16 cellular contexts compared by ENCODE assay signal in genomic region chr18:55235094-55235461, GRCh38.
DNase-seq lines count a peak whose midpoint lies in the region; ATAC-seq and TF ChIP-seq lines count a peak whose summit lies in the region.
"Had no signal": no experiment of that assay in that cellular context is flagged by ENCODE, and none has a peak within 500 bp of the region (broad histone marks: within the 10 kb centered on the region; RNA-seq: fewer than 3 reads in every experiment).

No MANE protein-coding gene starts in this region.

- H3K36me3 Mint-ChIP-seq in activated CD4-positive, alpha-beta memory T cell treated with anti-CD3 and anti-CD28 coated beads, Interleukin-2, amount 10 ng/mL, durations not matched to agents 7 days and 5 days (ENCODE audit: low read depth): no peaks in the 10 kb centered on the region
- H3K36me3 Mint-ChIP-seq: activated CD4-positive, alpha-beta memory T cell treated with anti-CD3 and anti-CD28 coated beads for 36 hours; activated naive CD4-positive, alpha-beta T cell treated with anti-CD3 and anti-CD28 coated beads, Interleukin-2, amount 10 ng/mL, durations not matched to agents 7 days and 5 days had no signal

- H3K4me3 Mint-ChIP-seq in activated CD4-positive, alpha-beta memory T cell treated with anti-CD3 and anti-CD28 coated beads, Interleukin-2, amount 10 ng/mL, durations not matched to agents 7 days and 5 days: no peak overlapping the region
- H3K4me3 Mint-ChIP-seq: activated CD4-positive, alpha-beta memory T cell treated with anti-CD3 and anti-CD28 coated beads for 36 hours; activated naive CD4-positive, alpha-beta T cell treated with anti-CD3 and anti-CD28 coated beads, Interleukin-2, amount 10 ng/mL, durations not matched to agents 7 days and 5 days; activated T-cell treated with anti-CD3 and anti-CD28 coated beads, Interleukin-2, amount 50 U/mL, for 24 hours had no signal

- H3K27me3 ChIP-seq in heart left ventricle (no peaks in the 10 kb centered on the region), thoracic aorta (replicated peaks; ENCODE audit: insufficient read depth) (no peaks in the 10 kb centered on the region)
- H3K27me3 ChIP-seq: ascending aorta, colonic mucosa, ovary had no signal

- no peak for TF ChIP-seq CTCF in heart left ventricle (IDR thresholded peaks at IDR 0.05)
- TF ChIP-seq CTCF in thoracic aorta (IDR thresholded peaks at IDR 0.05): no peak

- DNase-seq in heart left ventricle (no peak), Right ventricle myocardium inferior (ENCODE audit: missing footprints) (no peak), SK-N-MC (ENCODE audit: low read depth, low spot score) (no peak), left lobe of liver (ENCODE audit: low spot score) (no peak), thoracic aorta (ENCODE audit: low spot score) (no peak)
- no peak for DNase-seq in activated CD4-positive, alpha-beta memory T cell treated with anti-CD3 and anti-CD28 coated beads, Interleukin-2, amount 10 ng/mL, durations not matched to agents 7 days and 5 days

- no peak for TF ChIP-seq POLR2A in heart left ventricle (IDR thresholded peaks at IDR 0.05)

- H3K27ac Mint-ChIP-seq in activated CD4-positive, alpha-beta memory T cell treated with anti-CD3 and anti-CD28 coated beads, Interleukin-2, amount 10 ng/mL, durations not matched to agents 7 days and 5 days: no peak overlapping the region
- H3K27ac Mint-ChIP-seq: activated CD4-positive, alpha-beta memory T cell treated with anti-CD3 and anti-CD28 coated beads for 36 hours; activated naive CD4-positive, alpha-beta T cell treated with anti-CD3 and anti-CD28 coated beads, Interleukin-2, amount 10 ng/mL, durations not matched to agents 7 days and 5 days; activated T-cell treated with anti-CD3 and anti-CD28 coated beads, Interleukin-2, amount 50 U/mL, for 24 hours had no signal

- H3K4me3 ChIP-seq in heart left ventricle (no peak overlapping the region), SK-N-MC (peak overlapping the region; percentile 53), thoracic aorta (peak overlapping the region; percentile 48)
- H3K4me3 ChIP-seq: colonic mucosa, lower lobe of right lung, ovary had no signal

- H3K9me3 Mint-ChIP-seq in activated CD4-positive, alpha-beta memory T cell treated with anti-CD3 and anti-CD28 coated beads, Interleukin-2, amount 10 ng/mL, durations not matched to agents 7 days and 5 days: no peaks in the 10 kb centered on the region
- H3K9me3 Mint-ChIP-seq: activated CD4-positive, alpha-beta memory T cell treated with anti-CD3 and anti-CD28 coated beads for 36 hours; activated naive CD4-positive, alpha-beta T cell treated with anti-CD3 and anti-CD28 coated beads, Interleukin-2, amount 10 ng/mL, durations not matched to agents 7 days and 5 days; activated T-cell treated with anti-CD3 and anti-CD28 coated beads, Interleukin-2, amount 50 U/mL, for 24 hours had no signal

- H3K4me1 ChIP-seq in heart left ventricle (peaks cover 0 to 61% (median 41%) of the 10 kb centered on the region in 12 donors), thoracic aorta (ENCODE audit: control insufficient read depth in 1 of 2, low read depth in 2 of 2) (peaks cover 9 to 15% of the 10 kb centered on the region in 2 donors)
- H3K4me1 ChIP-seq: colonic mucosa had no signal

- no peaks in the 10 kb centered on the region for H3K9me3 ChIP-seq in heart left ventricle
- H3K9me3 ChIP-seq in SK-N-MC (ENCODE audit: low read depth, low read length): no peaks in the 10 kb centered on the region
- no peaks in the 10 kb centered on the region for H3K9me3 ChIP-seq in thoracic aorta
- H3K9me3 ChIP-seq: ascending aorta, colonic mucosa, lower lobe of right lung, ovary had no signal

- intact Hi-C loops in heart left ventricle (cut with DNase I): loop anchor here (2.0 to 10.0 kb wide), 19 partner anchors 107 to 1342 kb away; partner anchors contain the start of gene TCF4 (in 4 of the 10)
- intact Hi-C loops in Right ventricle myocardium inferior (cut with DNase I): loop anchor here (5.0 kb wide), 4 partner anchors 167 to 1342 kb away; no protein-coding TSS in a partner anchor

- H3K36me3 ChIP-seq in heart left ventricle (peaks cover 0 to 58% (median 43%) of the 10 kb centered on the region in 9 donors), SK-N-MC (ENCODE audit: insufficient read depth, low read length) (peaks cover 40% of the 10 kb centered on the region), thoracic aorta (peaks cover 17% of the 10 kb centered on the region)
- H3K36me3 ChIP-seq: colonic mucosa, ovary had no signal

- POLR2A ChIA-PET in activated CD4-positive, alpha-beta memory T cell treated with anti-CD3 and anti-CD28 coated beads, Interleukin-2, amount 10 ng/mL, durations not matched to agents 7 days and 5 days (lab: Charles Lee): no interaction called here

- CTCF ChIA-PET in activated CD4-positive, alpha-beta memory T cell treated with anti-CD3 and anti-CD28 coated beads, Interleukin-2, amount 10 ng/mL, durations not matched to agents 7 days and 5 days (lab: Charles Lee): interaction anchor here (0.7 to 5.4 kb wide), 15 partner anchors 10 to 1340 kb away, joined by 3 to 43 read pairs (median 4); no protein-coding TSS in a partner anchor

- 62 to 64% (median 63%) methylated on average over 3 of the region's 3 CpGs for WGBS in heart left ventricle, 4 donors

- no peak overlapping the region for H3K9ac ChIP-seq in SK-N-MC (ENCODE audit: insufficient read length)

- no peak for ATAC-seq in heart left ventricle
- ATAC-seq in Right ventricle myocardium inferior: no peak
- peak; percentile 61 for ATAC-seq in left lobe of liver
- ATAC-seq in thoracic aorta (ENCODE audit: insufficient number of reproducible peaks, low FRiP score, low read depth): no peak
- no peak for ATAC-seq in HG03159 (IDR thresholded peaks at IDR 0.05; ENCODE audit: unreplicated experiment)
- ATAC-seq in HG02798 (IDR thresholded peaks at IDR 0.05; ENCODE audit: poor library complexity, unreplicated experiment): no peak

- peak overlapping the region in 9 of 12 donors; percentile 37 to 77 (median 66) for H3K27ac ChIP-seq in heart left ventricle
- H3K27ac ChIP-seq in SK-N-MC: peak overlapping the region; percentile 83
- no peak overlapping the region for H3K27ac ChIP-seq in thoracic aorta
- H3K27ac ChIP-seq: colonic mucosa, ovary, RWPE1 had no signal

- no peaks in the 10 kb centered on the region for H3K27me3 Mint-ChIP-seq in activated CD4-positive, alpha-beta memory T cell treated with anti-CD3 and anti-CD28 coated beads, Interleukin-2, amount 10 ng/mL, durations not matched to agents 7 days and 5 days
- H3K27me3 Mint-ChIP-seq: activated CD4-positive, alpha-beta memory T cell treated with anti-CD3 and anti-CD28 coated beads for 36 hours; activated naive CD4-positive, alpha-beta T cell treated with anti-CD3 and anti-CD28 coated beads, Interleukin-2, amount 10 ng/mL, durations not matched to agents 7 days and 5 days; activated T-cell treated with anti-CD3 and anti-CD28 coated beads, Interleukin-2, amount 50 U/mL, for 24 hours had no signal

- H3K4me1 Mint-ChIP-seq in activated CD4-positive, alpha-beta memory T cell treated with anti-CD3 and anti-CD28 coated beads, Interleukin-2, amount 10 ng/mL, durations not matched to agents 7 days and 5 days: peaks cover 6% of the 10 kb centered on the region
- H3K4me1 Mint-ChIP-seq: activated naive CD4-positive, alpha-beta T cell treated with anti-CD3 and anti-CD28 coated beads, Interleukin-2, amount 10 ng/mL, durations not matched to agents 7 days and 5 days had no signal

Comparison
In these comparisons a context has a peak if more than half of its experiments do, and no peak if none do; other contexts are left out.
1. H3K27ac ChIP-seq: peak in heart left ventricle (9 of 12) and SK-N-MC (single experiment); none in thoracic aorta (0 of 2).
2. H3K4me3 ChIP-seq: peak in SK-N-MC (single experiment) and thoracic aorta (single experiment); none in heart left ventricle (0 of 12).